23 cellular contexts compared by ENCODE assay signal in the genomic region with DNA sequence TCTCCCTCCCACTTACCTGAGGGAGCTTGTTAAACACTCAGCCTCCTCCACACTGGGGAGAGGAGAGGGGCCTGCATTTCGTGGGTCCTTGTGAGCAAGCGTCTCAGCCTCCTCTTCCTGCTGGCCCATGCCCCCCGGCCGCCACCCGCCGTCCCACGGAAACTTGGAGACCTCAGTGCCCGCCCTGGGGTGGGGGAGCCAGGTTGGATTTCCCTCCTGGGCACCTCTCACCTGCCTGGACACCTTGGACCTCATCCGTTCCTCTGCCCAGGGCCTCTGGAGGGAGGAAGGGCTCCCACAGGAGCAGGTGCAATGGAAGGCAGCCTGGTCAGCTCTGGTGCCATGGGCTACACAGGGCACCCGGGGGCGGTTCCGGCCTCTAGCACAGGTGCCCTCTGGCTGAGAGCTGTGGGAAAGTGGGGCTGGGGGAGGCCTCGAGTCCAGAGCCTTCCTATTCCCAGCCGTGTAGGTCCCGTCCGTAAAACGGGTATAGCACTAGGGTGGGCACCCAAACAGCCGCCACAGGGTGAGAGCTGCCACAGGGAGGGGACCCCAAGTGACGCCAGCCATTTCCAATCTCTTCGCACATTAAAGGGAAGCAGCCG.
"Had no signal": no experiment of that assay in that cellular context is flagged by ENCODE, and none has a peak within 500 bp of the region (broad histone marks: within the 10 kb centered on the region; RNA-seq: fewer than 3 reads in every experiment).

No MANE protein-coding gene starts in this region.

- ATAC-seq: foreskin keratinocyte; left ventricle myocardium superior; psoas muscle; stimulated activated naive B cell treated with anti-CD40 and anti-IgM and Interleukin-4, amounts not matched to agents 10 μg/mL and 1 μg/mL and 100 μg/mL, for 72 hours; stimulated activated naive CD8-positive, alpha-beta T cell treated with anti-CD3 and anti-CD28 coated beads, Interleukin-15, amount 100 ng/mL, for 72 hours had no signal

- H3K9me3 ChIP-seq: colonic mucosa, neutrophil, psoas muscle, sigmoid colon, testis, tibial nerve had no signal

- H3K27ac ChIP-seq: colonic mucosa, foreskin keratinocyte, hepatocyte, neutrophil, psoas muscle, sigmoid colon, skin epidermis, testis, tibial nerve had no signal

- H3K4me2 ChIP-seq: hepatocyte had no signal

- H3K27me3 ChIP-seq: colonic mucosa, hepatocyte, neutrophil, sigmoid colon, testis, tibial nerve had no signal

- FAIRE-seq: endothelial cell of umbilical vein had no signal

- H2AFZ ChIP-seq: hepatocyte had no signal

- H3K4me3 ChIP-seq: colonic mucosa, hepatocyte, lung, psoas muscle, sigmoid colon, skin epidermis, testis, tibial nerve had no signal

- DNase-seq: colonic mucosa; effector CD4-positive, alpha-beta T cell; endodermal cell; foreskin keratinocyte; head of caudate nucleus; left colon; left ventricle myocardium superior; mesendoderm; naive B cell; nephron progenitor cell; psoas muscle; sigmoid colon; stimulated activated CD4-positive, alpha-beta T cell treated with anti-CD3 and anti-CD28 coated beads, Interleukin-2, amount 100 ng/mL, for 24 hours; stimulated activated CD4-positive, alpha-beta T cell treated with anti-CD3 and anti-CD28 coated beads, Interleukin-4, amount 100 ng/mL, for 4 hours; stimulated activated naive B cell treated with anti-CD40 and anti-IgM and Interleukin-4, amounts not matched to agents 10 μg/mL and 1 μg/mL and 100 μg/mL, for 72 hours; stimulated activated naive CD8-positive, alpha-beta T cell treated with anti-CD3 and anti-CD28 coated beads, Interleukin-15, amount 100 ng/mL, for 72 hours; testis had no signal

- H3K4me1 ChIP-seq: foreskin keratinocyte had no signal

- H3K36me3 ChIP-seq: colonic mucosa, sigmoid colon had no signal
